ENCODE assay signal across 16 cellular contexts in the genomic region with DNA sequence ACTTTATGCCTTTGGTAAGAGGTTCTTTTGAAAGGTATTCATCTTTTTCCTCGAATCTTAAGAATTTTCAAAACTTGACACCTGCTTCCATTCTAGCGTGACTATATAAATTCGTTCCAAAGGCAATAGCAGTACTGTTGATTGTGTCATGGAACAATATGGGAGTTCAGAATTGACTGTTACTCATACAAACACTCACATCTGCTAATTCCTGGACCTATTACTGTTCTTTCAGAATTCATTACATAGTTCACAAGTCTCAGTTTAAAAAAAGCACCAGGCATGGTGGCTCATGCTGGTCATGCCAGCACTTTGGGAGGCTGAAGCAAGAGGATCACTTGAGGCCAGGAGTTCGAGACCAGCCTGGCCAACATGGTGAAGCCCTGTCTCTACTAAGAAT.
DNase-seq lines count a peak whose midpoint lies in the region; ATAC-seq and TF ChIP-seq lines count a peak whose summit lies in the region.
"Had no signal": no experiment of that assay in that cellular context is flagged by ENCODE, and none has a peak within 500 bp of the region (broad histone marks: within the 10 kb centered on the region; RNA-seq: fewer than 3 reads in every experiment).

No MANE protein-coding gene starts in this region.

- 71% methylated on average over 4 of the region's 4 CpGs for WGBS in esophagus muscularis mucosa

- H3K36me3 ChIP-seq in esophagus muscularis mucosa, result no peaks in the 10 kb centered on the region
- H3K36me3 ChIP-seq: BLaER1 treated with 17β-estradiol and CSF1 and Interleukin-3, amounts not matched to agents 10 nM and 100 nM had no signal

- H3K27me3 ChIP-seq in esophagus muscularis mucosa (no peaks in the 10 kb centered on the region), foreskin keratinocyte (no peaks in the 10 kb centered on the region)
- H3K27me3 ChIP-seq: BLaER1 treated with 17β-estradiol and CSF1 and Interleukin-3, amounts not matched to agents 10 nM and 100 nM had no signal

- intact Hi-C loops in esophagus muscularis mucosa (cut with DNase I), result no loop called here

- peak overlapping the region in 3 of 4 donors; percentile 5 to 42 (median 31) for H3K27ac ChIP-seq in esophagus muscularis mucosa (replicated peaks in 1 of 4)
- H3K27ac ChIP-seq in foreskin keratinocyte, result no peak overlapping the region
- H3K27ac ChIP-seq: 22Rv1; BLaER1 treated with 17β-estradiol and CSF1 and Interleukin-3, amounts not matched to agents 10 nM and 100 nM had no signal

- no peak for TF ChIP-seq CTCF in esophagus muscularis mucosa (IDR thresholded peaks at IDR 0.05)
- TF ChIP-seq CTCF in foreskin keratinocyte (conservative IDR thresholded peaks at IDR 0.05), result no peak

- no peak for TF ChIP-seq POLR2A in esophagus muscularis mucosa (IDR thresholded peaks at IDR 0.05; ENCODE audit: low read depth)

- H3K9me3 ChIP-seq in esophagus muscularis mucosa, result no peaks in the 10 kb centered on the region
- H3K9me3 ChIP-seq: BLaER1 treated with 17β-estradiol and CSF1 and Interleukin-3, amounts not matched to agents 10 nM and 100 nM had no signal

- no peak for TF ChIP-seq EP300 in esophagus muscularis mucosa (IDR thresholded peaks at IDR 0.05)

- H3K4me1 ChIP-seq in esophagus muscularis mucosa, result peaks cover 20 to 84% (median 65%) of the 10 kb centered on the region in 4 donors
- peaks cover 10% of the 10 kb centered on the region for H3K4me1 ChIP-seq in foreskin keratinocyte

- no peak overlapping the region for H3K4me3 ChIP-seq in esophagus muscularis mucosa
- H3K4me3 ChIP-seq: BLaER1 treated with 17β-estradiol and CSF1 and Interleukin-3, amounts not matched to agents 10 nM and 100 nM had no signal

- DNase-seq in DMS53 (lab: John Stamatoyannopoulos, UW) (peak; percentile 46), DMS53 treated with DMSO at 0.1 percent for 48 hours (lab: John Stamatoyannopoulos, UW; ENCODE audit: unreplicated experiment) (no peak), esophagus muscularis mucosa (ENCODE audit: extremely low spot score) (no peak), foreskin keratinocyte (no peak), C1 segment of cervical spinal cord (lab: John Stamatoyannopoulos, UW) (no peak), NCI-H1105 (lab: John Stamatoyannopoulos, UW) (no peak), iPS-NIHi11 (ENCODE audit: low spot score) (no peak)
- DNase-seq: Calu3; CD4-positive, alpha-beta T cell; DMS 273 treated with DMSO at 0.1 percent for 48 hours; DMS79 treated with DMSO at 0.1 percent for 48 hours; EL; KBM-7 had no signal

- ATAC-seq in foreskin keratinocyte, result peak; percentile 23
- ATAC-seq: HCT116 had no signal
